ENCODE assay signal across 1 cellular context in the genomic region with DNA sequence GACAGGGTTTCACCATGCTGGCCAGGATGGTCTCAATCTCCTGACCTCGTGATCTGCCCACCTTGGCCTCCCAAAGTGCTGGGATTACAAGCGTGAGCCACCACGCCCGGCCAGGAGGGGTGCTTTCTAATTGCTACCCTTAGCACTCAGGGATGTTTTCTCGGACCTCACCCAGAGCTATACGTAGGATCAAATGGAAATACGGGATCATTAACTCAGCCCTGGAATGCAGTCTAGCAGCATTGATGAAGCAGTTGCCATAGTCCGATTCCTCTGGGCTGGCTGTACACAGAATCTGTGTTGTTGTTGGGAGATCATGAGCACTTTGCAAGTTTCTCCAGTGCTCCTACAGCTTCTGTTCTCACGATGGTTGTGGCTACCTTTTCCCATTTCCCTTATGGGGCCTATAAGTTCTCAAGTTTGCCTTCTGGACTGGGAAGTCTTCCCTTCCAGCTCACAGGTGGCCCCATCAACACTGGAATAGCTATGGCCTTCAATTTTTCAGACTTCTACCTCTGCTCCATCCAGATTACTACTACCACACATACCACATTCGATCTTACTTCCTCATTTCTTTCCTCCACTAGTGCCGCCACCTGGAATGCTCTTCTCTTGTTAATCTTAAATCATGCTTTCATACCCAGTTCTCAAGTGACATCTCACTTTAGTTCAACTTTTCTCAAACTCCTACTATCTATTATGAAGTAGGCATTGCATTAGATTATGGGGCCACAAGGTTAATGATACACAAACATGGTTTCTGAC.
TF ChIP-seq lines count a peak whose summit lies in the region.

No MANE protein-coding gene starts in this region.

TF ChIP-seq in GM12878, 131 proteins besides CTCF, POLR2A, EP300 and RAD21 (continues in another document):
- TF ChIP-seq, protein P1, sequence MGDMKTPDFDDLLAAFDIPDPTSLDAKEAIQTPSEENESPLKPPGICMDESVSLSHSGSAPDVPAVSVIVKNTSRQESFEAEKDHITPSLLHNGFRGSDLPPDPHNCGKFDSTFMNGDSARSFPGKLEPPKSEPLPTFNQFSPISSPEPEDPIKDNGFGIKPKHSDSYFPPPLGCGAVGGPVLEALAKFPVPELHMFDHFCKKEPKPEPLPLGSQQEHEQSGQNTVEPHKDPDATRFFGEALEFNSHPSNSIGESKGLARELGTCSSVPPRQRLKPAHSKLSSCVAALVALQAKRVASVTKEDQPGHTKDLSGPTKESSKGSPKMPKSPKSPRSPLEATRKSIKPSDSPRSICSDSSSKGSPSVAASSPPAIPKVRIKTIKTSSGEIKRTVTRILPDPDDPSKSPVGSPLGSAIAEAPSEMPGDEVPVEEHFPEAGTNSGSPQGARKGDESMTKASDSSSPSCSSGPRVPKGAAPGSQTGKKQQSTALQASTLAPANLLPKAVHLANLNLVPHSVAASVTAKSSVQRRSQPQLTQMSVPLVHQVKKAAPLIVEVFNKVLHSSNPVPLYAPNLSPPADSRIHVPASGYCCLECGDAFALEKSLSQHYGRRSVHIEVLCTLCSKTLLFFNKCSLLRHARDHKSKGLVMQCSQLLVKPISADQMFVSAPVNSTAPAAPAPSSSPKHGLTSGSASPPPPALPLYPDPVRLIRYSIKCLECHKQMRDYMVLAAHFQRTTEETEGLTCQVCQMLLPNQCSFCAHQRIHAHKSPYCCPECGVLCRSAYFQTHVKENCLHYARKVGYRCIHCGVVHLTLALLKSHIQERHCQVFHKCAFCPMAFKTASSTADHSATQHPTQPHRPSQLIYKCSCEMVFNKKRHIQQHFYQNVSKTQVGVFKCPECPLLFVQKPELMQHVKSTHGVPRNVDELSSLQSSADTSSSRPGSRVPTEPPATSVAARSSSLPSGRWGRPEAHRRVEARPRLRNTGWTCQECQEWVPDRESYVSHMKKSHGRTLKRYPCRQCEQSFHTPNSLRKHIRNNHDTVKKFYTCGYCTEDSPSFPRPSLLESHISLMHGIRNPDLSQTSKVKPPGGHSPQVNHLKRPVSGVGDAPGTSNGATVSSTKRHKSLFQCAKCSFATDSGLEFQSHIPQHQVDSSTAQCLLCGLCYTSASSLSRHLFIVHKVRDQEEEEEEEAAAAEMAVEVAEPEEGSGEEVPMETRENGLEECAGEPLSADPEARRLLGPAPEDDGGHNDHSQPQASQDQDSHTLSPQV (IDR thresholded peaks at IDR 0.05), result no peak
- TF ChIP-seq FOXM1 (IDR thresholded peaks at IDR 0.05; ENCODE audit: low read depth, low read length) (no peak), IRF4 (IDR thresholded peaks at IDR 0.05; ENCODE audit: low read depth, low read length) (no peak), IKZF2 (IDR thresholded peaks at IDR 0.05) (peak; percentile 87 to 88), EZH2 (IDR thresholded peaks at IDR 0.05; ENCODE audit: borderline replicate concordance, control insufficient read depth, low read depth, low read length) (no peak), TAF1 (IDR thresholded peaks at IDR 0.05; ENCODE audit: borderline replicate concordance, low read depth, low read length) (no peak), NBN (IDR thresholded peaks at IDR 0.05) (no peak), NKRF (conservative IDR thresholded peaks at IDR 0.05) (no peak), PAX8 (IDR thresholded peaks at IDR 0.05) (no peak), SREBF1 (IDR thresholded peaks at IDR 0.05; ENCODE audit: low read length) (no peak), SKIL (IDR thresholded peaks at IDR 0.05; ENCODE audit: low read depth, poor library complexity, severe bottlenecking) (no peak), RUNX3 (IDR thresholded peaks at IDR 0.05; ENCODE audit: low read length) (peak; percentile 64), NFXL1 (IDR thresholded peaks at IDR 0.05; ENCODE audit: borderline replicate concordance) (no peak), IKZF1 (conservative IDR thresholded peaks at IDR 0.05) (peak; percentile 68), RCOR1 (conservative IDR thresholded peaks at IDR 0.05; ENCODE audit: low read depth, low read length) (no peak), TCF3 (IDR thresholded peaks at IDR 0.05; ENCODE audit: borderline replicate concordance, insufficient read depth, low read depth, low read length) (peak; percentile 52; the same call in 1 of the 2 replicates), MEF2B (IDR thresholded peaks at IDR 0.05; ENCODE audit: partially characterized antibody, poor library complexity, severe bottlenecking) (no peak), CBX3 (IDR thresholded peaks at IDR 0.05; ENCODE audit: borderline replicate concordance, low read depth) (no peak), EED (IDR thresholded peaks at IDR 0.05; ENCODE audit: low read depth) (0 out of 2 replicates have a peak, but pooled peaks have one; percentile 28), GABPA (IDR thresholded peaks at IDR 0.05; ENCODE audit: low read depth) (no peak), ZNF384 (IDR thresholded peaks at IDR 0.05; ENCODE audit: borderline replicate concordance, low read depth, low read length) (no peak), SUPT20H (IDR thresholded peaks at IDR 0.05; ENCODE audit: borderline replicate concordance, control insufficient read depth, low read depth, low read length) (no peak), ZBTB4 (CRISPR knock-in tag; IDR thresholded peaks at IDR 0.05) (no peak), CHD4 (IDR thresholded peaks at IDR 0.05) (no peak), ZNF217 (IDR thresholded peaks at IDR 0.05) (no peak)
- TF ChIP-seq, protein P2, sequence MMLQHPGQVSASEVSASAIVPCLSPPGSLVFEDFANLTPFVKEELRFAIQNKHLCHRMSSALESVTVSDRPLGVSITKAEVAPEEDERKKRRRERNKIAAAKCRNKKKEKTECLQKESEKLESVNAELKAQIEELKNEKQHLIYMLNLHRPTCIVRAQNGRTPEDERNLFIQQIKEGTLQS (IDR thresholded peaks at IDR 0.05; ENCODE audit: borderline replicate concordance, extremely low read depth, low read depth, low read length), result no peak
- TF ChIP-seq, protein P3, sequence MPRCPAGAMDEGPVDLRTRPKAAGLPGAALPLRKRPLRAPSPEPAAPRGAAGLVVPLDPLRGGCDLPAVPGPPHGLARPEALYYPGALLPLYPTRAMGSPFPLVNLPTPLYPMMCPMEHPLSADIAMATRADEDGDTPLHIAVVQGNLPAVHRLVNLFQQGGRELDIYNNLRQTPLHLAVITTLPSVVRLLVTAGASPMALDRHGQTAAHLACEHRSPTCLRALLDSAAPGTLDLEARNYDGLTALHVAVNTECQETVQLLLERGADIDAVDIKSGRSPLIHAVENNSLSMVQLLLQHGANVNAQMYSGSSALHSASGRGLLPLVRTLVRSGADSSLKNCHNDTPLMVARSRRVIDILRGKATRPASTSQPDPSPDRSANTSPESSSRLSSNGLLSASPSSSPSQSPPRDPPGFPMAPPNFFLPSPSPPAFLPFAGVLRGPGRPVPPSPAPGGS (IDR thresholded peaks at IDR 0.05; ENCODE audit: borderline replicate concordance, insufficient read depth, low read depth, low read length, poor library complexity, severe bottlenecking), result no peak
- TF ChIP-seq, protein P4, sequence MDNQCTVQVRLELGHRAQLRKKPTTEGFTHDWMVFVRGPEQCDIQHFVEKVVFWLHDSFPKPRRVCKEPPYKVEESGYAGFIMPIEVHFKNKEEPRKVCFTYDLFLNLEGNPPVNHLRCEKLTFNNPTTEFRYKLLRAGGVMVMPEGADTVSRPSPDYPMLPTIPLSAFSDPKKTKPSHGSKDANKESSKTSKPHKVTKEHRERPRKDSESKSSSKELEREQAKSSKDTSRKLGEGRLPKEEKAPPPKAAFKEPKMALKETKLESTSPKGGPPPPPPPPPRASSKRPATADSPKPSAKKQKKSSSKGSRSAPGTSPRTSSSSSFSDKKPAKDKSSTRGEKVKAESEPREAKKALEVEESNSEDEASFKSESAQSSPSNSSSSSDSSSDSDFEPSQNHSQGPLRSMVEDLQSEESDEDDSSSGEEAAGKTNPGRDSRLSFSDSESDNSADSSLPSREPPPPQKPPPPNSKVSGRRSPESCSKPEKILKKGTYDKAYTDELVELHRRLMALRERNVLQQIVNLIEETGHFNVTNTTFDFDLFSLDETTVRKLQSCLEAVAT (IDR thresholded peaks at IDR 0.05), result 0 out of 2 replicates have a peak, but pooled peaks have one; percentile 45
- TF ChIP-seq, protein P5, sequence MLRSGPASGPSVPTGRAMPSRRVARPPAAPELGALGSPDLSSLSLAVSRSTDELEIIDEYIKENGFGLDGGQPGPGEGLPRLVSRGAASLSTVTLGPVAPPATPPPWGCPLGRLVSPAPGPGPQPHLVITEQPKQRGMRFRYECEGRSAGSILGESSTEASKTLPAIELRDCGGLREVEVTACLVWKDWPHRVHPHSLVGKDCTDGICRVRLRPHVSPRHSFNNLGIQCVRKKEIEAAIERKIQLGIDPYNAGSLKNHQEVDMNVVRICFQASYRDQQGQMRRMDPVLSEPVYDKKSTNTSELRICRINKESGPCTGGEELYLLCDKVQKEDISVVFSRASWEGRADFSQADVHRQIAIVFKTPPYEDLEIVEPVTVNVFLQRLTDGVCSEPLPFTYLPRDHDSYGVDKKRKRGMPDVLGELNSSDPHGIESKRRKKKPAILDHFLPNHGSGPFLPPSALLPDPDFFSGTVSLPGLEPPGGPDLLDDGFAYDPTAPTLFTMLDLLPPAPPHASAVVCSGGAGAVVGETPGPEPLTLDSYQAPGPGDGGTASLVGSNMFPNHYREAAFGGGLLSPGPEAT (IDR thresholded peaks at IDR 0.05; ENCODE audit: low read depth), result peak; percentile 55
- TF ChIP-seq, protein P6, sequence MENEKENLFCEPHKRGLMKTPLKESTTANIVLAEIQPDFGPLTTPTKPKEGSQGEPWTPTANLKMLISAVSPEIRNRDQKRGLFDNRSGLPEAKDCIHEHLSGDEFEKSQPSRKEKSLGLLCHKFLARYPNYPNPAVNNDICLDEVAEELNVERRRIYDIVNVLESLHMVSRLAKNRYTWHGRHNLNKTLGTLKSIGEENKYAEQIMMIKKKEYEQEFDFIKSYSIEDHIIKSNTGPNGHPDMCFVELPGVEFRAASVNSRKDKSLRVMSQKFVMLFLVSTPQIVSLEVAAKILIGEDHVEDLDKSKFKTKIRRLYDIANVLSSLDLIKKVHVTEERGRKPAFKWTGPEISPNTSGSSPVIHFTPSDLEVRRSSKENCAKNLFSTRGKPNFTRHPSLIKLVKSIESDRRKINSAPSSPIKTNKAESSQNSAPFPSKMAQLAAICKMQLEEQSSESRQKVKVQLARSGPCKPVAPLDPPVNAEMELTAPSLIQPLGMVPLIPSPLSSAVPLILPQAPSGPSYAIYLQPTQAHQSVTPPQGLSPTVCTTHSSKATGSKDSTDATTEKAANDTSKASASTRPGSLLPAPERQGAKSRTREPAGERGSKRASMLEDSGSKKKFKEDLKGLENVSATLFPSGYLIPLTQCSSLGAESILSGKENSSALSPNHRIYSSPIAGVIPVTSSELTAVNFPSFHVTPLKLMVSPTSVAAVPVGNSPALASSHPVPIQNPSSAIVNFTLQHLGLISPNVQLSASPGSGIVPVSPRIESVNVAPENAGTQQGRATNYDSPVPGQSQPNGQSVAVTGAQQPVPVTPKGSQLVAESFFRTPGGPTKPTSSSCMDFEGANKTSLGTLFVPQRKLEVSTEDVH (IDR thresholded peaks at IDR 0.05; ENCODE audit: low read depth, partially characterized antibody), result no peak
- TF ChIP-seq, protein P7, sequence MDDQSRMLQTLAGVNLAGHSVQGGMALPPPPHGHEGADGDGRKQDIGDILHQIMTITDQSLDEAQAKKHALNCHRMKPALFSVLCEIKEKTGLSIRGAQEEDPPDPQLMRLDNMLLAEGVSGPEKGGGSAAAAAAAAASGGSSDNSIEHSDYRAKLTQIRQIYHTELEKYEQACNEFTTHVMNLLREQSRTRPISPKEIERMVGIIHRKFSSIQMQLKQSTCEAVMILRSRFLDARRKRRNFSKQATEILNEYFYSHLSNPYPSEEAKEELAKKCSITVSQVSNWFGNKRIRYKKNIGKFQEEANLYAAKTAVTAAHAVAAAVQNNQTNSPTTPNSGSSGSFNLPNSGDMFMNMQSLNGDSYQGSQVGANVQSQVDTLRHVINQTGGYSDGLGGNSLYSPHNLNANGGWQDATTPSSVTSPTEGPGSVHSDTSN (IDR thresholded peaks at IDR 0.05; ENCODE audit: insufficient replicate concordance, low read depth, low read length), result no peak
